Comparison of ENCODE assay signal across 9 cellular contexts in the genomic region with DNA sequence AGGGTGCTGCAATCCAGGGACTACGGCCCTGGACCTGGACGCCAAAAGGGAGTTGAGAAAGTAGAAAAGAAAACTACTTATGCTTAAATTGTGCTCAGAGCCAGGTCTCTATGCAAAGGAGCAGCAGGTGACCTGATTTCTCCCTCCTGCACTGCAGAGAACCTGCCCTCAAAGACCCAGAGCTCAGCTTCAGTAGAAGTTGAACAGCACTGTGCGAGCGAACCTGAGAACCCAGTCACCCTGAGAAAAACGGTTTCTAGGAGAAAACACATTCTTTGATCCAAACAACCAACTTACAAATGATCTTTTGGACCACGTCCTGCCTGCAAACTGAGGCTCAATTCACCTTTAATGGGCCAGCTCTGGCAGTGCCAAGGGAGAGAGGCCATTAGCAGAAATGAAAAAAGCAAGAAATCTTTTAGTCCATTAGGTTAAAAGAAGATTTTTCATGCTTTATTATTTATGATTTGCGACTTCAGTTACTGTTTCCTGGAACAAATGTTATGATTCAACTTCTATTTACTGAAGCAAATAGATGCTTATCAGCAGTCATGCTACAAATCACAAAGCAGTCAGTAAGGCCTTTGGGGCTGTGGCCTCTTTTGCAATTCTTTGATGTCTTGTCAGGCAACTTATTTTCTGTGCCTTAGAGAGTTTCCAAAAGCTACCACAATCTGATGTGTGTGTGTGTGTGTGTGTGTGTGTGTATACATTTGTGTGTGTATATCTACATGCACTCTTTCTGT.
DNase-seq lines count a peak whose midpoint lies in the region; ATAC-seq, FAIRE-seq and TF ChIP-seq lines count a peak whose summit lies in the region.
"Had no signal": no experiment of that assay in that cellular context is flagged by ENCODE, and none has a peak within 500 bp of the region (broad histone marks: within the 10 kb centered on the region; RNA-seq: fewer than 3 reads in every experiment).

No MANE protein-coding gene starts in this region.

- no peak overlapping the region for H2AK5ac ChIP-seq in neuronal stem cell (ENCODE audit: low read depth, low read length)

- WGBS in neuronal stem cell (ENCODE audit: extremely low coverage in 2 of 2, insufficient read length in 2 of 2, insufficient replicate concordance in 1 of 2), 2 donors = no CpG with 5 or more reads among the region's 7 CpGs

- no peaks in the 10 kb centered on the region for H3K9me3 ChIP-seq in neuronal stem cell (replicated peaks in 1 of 2; ENCODE audit: control insufficient read depth in 2 of 2, insufficient read depth in 1 of 2, low read depth in 1 of 2, low read length in 2 of 2)

- H3K4me2 ChIP-seq in neuronal stem cell (ENCODE audit: insufficient read depth, low read length, poor library complexity, severe bottlenecking) = no peak overlapping the region

- H3K36me3 ChIP-seq in bronchial epithelial cell (ENCODE audit: control insufficient read depth, insufficient read depth, low read length) (no peaks in the 10 kb centered on the region), neuronal stem cell (replicated peaks in 1 of 2; ENCODE audit: control insufficient read depth in 2 of 2, insufficient read depth in 2 of 2, low read length in 2 of 2) (no peaks in the 10 kb centered on the region)

- no peak overlapping the region for H2AFZ ChIP-seq in neuronal stem cell (ENCODE audit: low read length)

- H4K91ac ChIP-seq in neuronal stem cell (ENCODE audit: low read depth, low read length, poor library complexity) = no peak overlapping the region

- TF ChIP-seq CTCF in GM12865 (IDR thresholded peaks at IDR 0.05; ENCODE audit: insufficient read depth, low read depth, low read length, missing control alignments) = no peak
- TF ChIP-seq CTCF in bronchial epithelial cell (IDR thresholded peaks at IDR 0.05; ENCODE audit: insufficient read depth, low read length, severe bottlenecking) = no peak

- H3K9me3 Mint-ChIP-seq in natural killer cell treated with Interleukin-12 subunit alpha and Interleukin-12 subunit beta and Interleukin-15 and Interleukin-18, amount 100 ng/mL, for 72 hours = no peaks in the 10 kb centered on the region

- H3K9ac ChIP-seq in neuronal stem cell (ENCODE audit: low read depth, low read length, poor library complexity) = no peak overlapping the region

- H3K27me3 ChIP-seq in bronchial epithelial cell (ENCODE audit: control insufficient read depth, insufficient read depth, low read length) = no peaks in the 10 kb centered on the region
- H3K27me3 ChIP-seq in neuronal stem cell (ENCODE audit: control insufficient read depth in 3 of 3, insufficient read depth in 3 of 3, low read depth in 1 of 3, low read length in 3 of 3) = peaks cover 0 to 3% (median 0%) of the 10 kb centered on the region in 3 experiments

- no peak overlapping the region for H2BK120ac ChIP-seq in neuronal stem cell (ENCODE audit: low read depth, low read length)

- peak overlapping the region; percentile 93 for H3K4me3 Mint-ChIP-seq in natural killer cell treated with Interleukin-12 subunit alpha and Interleukin-12 subunit beta and Interleukin-15 and Interleukin-18, amount 100 ng/mL, for 72 hours

- no peak overlapping the region for H2BK12ac ChIP-seq in neuronal stem cell (ENCODE audit: low read length)

- peaks cover 6% of the 10 kb centered on the region for H3K36me3 Mint-ChIP-seq in natural killer cell treated with Interleukin-12 subunit alpha and Interleukin-12 subunit beta and Interleukin-15 and Interleukin-18, amount 100 ng/mL, for 72 hours

- H3K79me1 ChIP-seq in neuronal stem cell (ENCODE audit: low read depth, low read length) = no peaks in the 10 kb centered on the region

- H3K4me3 ChIP-seq in GM12865 (ENCODE audit: low read depth, low read length) (peak overlapping the region; percentile 55), bronchial epithelial cell (ENCODE audit: low read depth, low read length) (no peak overlapping the region), neuronal stem cell (ENCODE audit: low read length in 2 of 2) (no peak overlapping the region)

- H3K18ac ChIP-seq in neuronal stem cell (ENCODE audit: low read length) = no peak overlapping the region

- no peak overlapping the region for H3K14ac ChIP-seq in neuronal stem cell (ENCODE audit: low read length)

- H4K8ac ChIP-seq in neuronal stem cell (ENCODE audit: low read depth, low read length) = no peak overlapping the region

- no peak overlapping the region for H3K23ac ChIP-seq in neuronal stem cell (ENCODE audit: low read depth, low read length, poor library complexity)

- peak in 1 of 2 donors; percentile 36 for ATAC-seq in natural killer cell treated with Interleukin-12 subunit alpha and Interleukin-12 subunit beta and Interleukin-15 and Interleukin-18, amount 100 ng/mL, for 72 hours
- ATAC-seq in GM21526 (IDR thresholded peaks at IDR 0.05; ENCODE audit: low FRiP score, unreplicated experiment) (no peak), HG03457 (IDR thresholded peaks at IDR 0.05; ENCODE audit: unreplicated experiment) (no peak)

- H3K27ac ChIP-seq in neuronal stem cell (replicated peaks; ENCODE audit: low read length) = no peak overlapping the region

- H3K4ac ChIP-seq in neuronal stem cell (ENCODE audit: low read length) = no peak overlapping the region

- peak overlapping the region; percentile 100 for H3K27ac Mint-ChIP-seq in natural killer cell treated with Interleukin-12 subunit alpha and Interleukin-12 subunit beta and Interleukin-15 and Interleukin-18, amount 100 ng/mL, for 72 hours

- no peak overlapping the region for H2BK15ac ChIP-seq in neuronal stem cell (ENCODE audit: low read length)

- H3K4me1 ChIP-seq in neuronal stem cell (ENCODE audit: control insufficient read depth in 2 of 2, insufficient read depth in 1 of 2, low read depth in 1 of 2, low read length in 2 of 2) = peaks cover 2 to 7% of the 10 kb centered on the region in 2 donors

- no peaks in the 10 kb centered on the region for H3K27me3 Mint-ChIP-seq in natural killer cell treated with Interleukin-12 subunit alpha and Interleukin-12 subunit beta and Interleukin-15 and Interleukin-18, amount 100 ng/mL, for 72 hours

- FAIRE-seq in bronchial epithelial cell (lab: Jason Lieb, UNC) = no peak
- FAIRE-seq: keratinocyte had no signal

- no peak overlapping the region for H2BK5ac ChIP-seq in neuronal stem cell (ENCODE audit: low read length)

- H3K4me1 Mint-ChIP-seq in natural killer cell treated with Interleukin-12 subunit alpha and Interleukin-12 subunit beta and Interleukin-15 and Interleukin-18, amount 100 ng/mL, for 72 hours (ENCODE audit: low read depth in 2 of 2) = peaks cover 41 to 44% of the 10 kb centered on the region in 2 donors

- peak; percentile 68 for DNase-seq in GM12865 (ENCODE audit: low read depth)
- DNase-seq in T-helper 1 cell = peak; percentile 20 to 89 (median 52)
- DNase-seq in bronchial epithelial cell (ENCODE audit: low read depth) = peak; percentile 56
- DNase-seq in natural killer cell treated with Interleukin-12 subunit alpha and Interleukin-12 subunit beta and Interleukin-15 and Interleukin-18, amount 100 ng/mL, for 72 hours (ENCODE audit: low spot score) = no peak
- DNase-seq in SHP77 treated with DMSO at 0.1 percent for 48 hours (lab: John Stamatoyannopoulos, UW) = no peak
- DNase-seq in neuronal stem cell (ENCODE audit: low spot score) = no peak

Comparison
In these comparisons a context has a peak if more than half of its experiments do, and no peak if none do; other contexts are left out.
1. DNase-seq: peak in GM12865 (single experiment), T-helper 1 cell (5 of 5) and bronchial epithelial cell (single experiment); none in natural killer cell treated with Interleukin-12 subunit alpha and Interleukin-12 subunit beta and Interleukin-15 and Interleukin-18, amount 100 ng/mL, for 72 hours (single experiment), SHP77 treated with DMSO at 0.1 percent for 48 hours (single experiment) and neuronal stem cell (single experiment).